9 cellular contexts compared by ENCODE assay signal in the genomic region with DNA sequence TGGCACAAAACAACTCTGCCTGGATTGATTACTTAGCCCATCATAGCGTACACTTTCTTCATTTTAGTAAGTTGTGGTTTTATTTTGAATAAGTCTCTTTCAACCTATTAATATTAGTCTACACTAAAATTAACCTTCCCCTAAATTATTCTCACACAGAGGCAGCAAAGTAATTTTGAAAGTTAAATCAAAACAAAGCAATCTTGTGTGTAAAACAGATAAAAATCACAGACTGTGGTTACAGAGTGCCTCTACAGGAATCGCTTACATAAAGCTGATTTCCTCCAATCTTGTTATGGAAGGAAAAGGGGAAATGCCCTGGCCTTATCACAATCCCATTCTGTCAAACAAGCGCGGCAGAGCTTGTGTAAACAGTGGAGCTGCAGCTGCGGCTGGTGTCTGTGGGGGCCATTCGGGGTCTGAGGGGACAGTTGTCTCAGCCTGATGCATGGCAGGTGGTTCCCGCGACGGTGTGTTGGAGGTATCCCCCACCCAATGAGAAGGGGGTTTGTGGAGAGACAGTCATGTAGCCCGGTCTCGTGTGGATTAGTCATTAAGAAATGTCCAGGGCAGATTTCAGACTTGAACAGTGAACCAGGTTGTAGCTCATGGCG. TPM values are rescaled to one million over a fixed set of nuclear protein-coding genes. Genes with fewer than 3 reads are reported as not detected.
A peak's percentile ranks its signal among the peaks of the same experiment; 100 is the strongest.
DNase-seq lines count a peak whose midpoint lies in the region; ATAC-seq, FAIRE-seq and TF ChIP-seq lines count a peak whose summit lies in the region.
"Had no signal": no experiment of that assay in that cellular context is flagged by ENCODE, and none has a peak within 500 bp of the region (broad histone marks: within the 10 kb centered on the region; RNA-seq: fewer than 3 reads in every experiment).

No MANE protein-coding gene starts in this region.

- H3K79me2 ChIP-seq in H1 (ENCODE audit: control insufficient read depth in 1 of 2, insufficient read depth in 2 of 2, low read length in 2 of 2), result peaks cover 0 to 16% of the 10 kb centered on the region in 2 experiments; a peak in 1 of 4 replicates

- H3K18ac ChIP-seq in H1 (ENCODE audit: extremely low read depth, low read length), result no peak overlapping the region

- peaks cover 13% of the 10 kb centered on the region for H3K79me1 ChIP-seq in H1 (ENCODE audit: low read depth, low read length)

- peak; percentile 40 for ATAC-seq in GM18907 (IDR thresholded peaks at IDR 0.05; ENCODE audit: unreplicated experiment)
- no peak for ATAC-seq in HG02623 (IDR thresholded peaks at IDR 0.05; ENCODE audit: unreplicated experiment)
- no peak for ATAC-seq in GM19455 (IDR thresholded peaks at IDR 0.05; ENCODE audit: unreplicated experiment)

- no peak for TF ChIP-seq RAD21 in H1 (IDR thresholded peaks at IDR 0.05 in 1 of 2, conservative IDR thresholded peaks at IDR 0.05 in 1 of 2; ENCODE audit: low read depth in 2 of 2, low read length in 2 of 2)

- H2AFZ ChIP-seq in H1 (ENCODE audit: low read length), result no peak overlapping the region

- 94% methylated on average over 12 of the region's 12 CpGs; no CpG with 5 or more reads in 1 of the 2 experiments for WGBS in H1 (ENCODE audit: extremely low coverage in 1 of 2, insufficient coverage in 1 of 2, insufficient read length in 1 of 2, insufficient replicate concordance in 2 of 2, low coverage in 1 of 2, low lambda C conversion rate in 2 of 2, missing lambda C conversion rate in 1 of 2), 2 experiments

- TF ChIP-seq CTCF in H1 (IDR thresholded peaks at IDR 0.05; ENCODE audit: control extremely low read depth in 1 of 3, insufficient read depth in 1 of 3, low read depth in 1 of 3, low read length in 3 of 3) (no peak), osteocyte (IDR thresholded peaks at IDR 0.05) (no peak)

- peaks cover 4 to 44% (median 10%) of the 10 kb centered on the region in 4 experiments; a peak in 5 of 8 replicates for H3K36me3 ChIP-seq in H1 (ENCODE audit: control insufficient read depth in 2 of 4, insufficient read depth in 4 of 4, low read length in 3 of 4)

- no peaks in the 10 kb centered on the region for H3K27me3 ChIP-seq in H1 (replicated peaks in 1 of 4; ENCODE audit: control insufficient read depth in 3 of 4, extremely low read depth in 1 of 4, insufficient read depth in 3 of 4, low read length in 3 of 4)

- no peak overlapping the region for H3K56ac ChIP-seq in H1 (replicated peaks; ENCODE audit: insufficient read length, low read depth, low read length)

- peak overlapping the region; percentile 12; the same call in 1 of the 2 replicates for H2BK12ac ChIP-seq in H1 (ENCODE audit: low read depth, low read length)

- H3K14ac ChIP-seq in H1 (ENCODE audit: insufficient read length), result no peak overlapping the region

- no peak for FAIRE-seq in H1 (lab: Jason Lieb, UNC)

- peaks cover 46% of the 10 kb centered on the region for H3K4me1 Mint-ChIP-seq in osteocyte (ENCODE audit: unreplicated experiment)

- no peak overlapping the region for H3K23ac ChIP-seq in H1 (ENCODE audit: insufficient read length)

- peaks cover 5 to 23% (median 10%) of the 10 kb centered on the region in 4 experiments for H3K4me1 ChIP-seq in H1 (replicated peaks in 1 of 4; ENCODE audit: control insufficient read depth in 3 of 4, insufficient read depth in 4 of 4, low read length in 3 of 4)

- H3K9me3 Mint-ChIP-seq in osteocyte (ENCODE audit: unreplicated experiment), result no peaks in the 10 kb centered on the region
- H3K9me3 Mint-ChIP-seq: HFFc6 had no signal

- no peaks in the 10 kb centered on the region for H3K9me3 ChIP-seq in H1 (ENCODE audit: insufficient read depth in 2 of 2, low read depth in 1 of 2, low read length in 1 of 2)

- H2AK5ac ChIP-seq in H1 (ENCODE audit: low read depth, low read length), result no peak overlapping the region; the same call in 1 of the 2 replicates

- peaks cover 48% of the 10 kb centered on the region for H3K36me3 Mint-ChIP-seq in osteocyte (ENCODE audit: unreplicated experiment)

- peak overlapping the region in 1 of 2 experiments; percentile 29; a peak in 1 of 4 replicates for H3K4me2 ChIP-seq in H1 (ENCODE audit: insufficient read depth in 1 of 2, low read depth in 2 of 2, low read length in 2 of 2)

- TF ChIP-seq POLR2A in H1 (IDR thresholded peaks at IDR 0.05; ENCODE audit: control extremely low read depth in 1 of 2, low read depth in 2 of 2, low read length in 2 of 2), result no peak

- H3K4me3 Mint-ChIP-seq in osteocyte (ENCODE audit: unreplicated experiment), result no peak overlapping the region
- H3K4me3 Mint-ChIP-seq: HFFc6 had no signal

- H2BK20ac ChIP-seq in H1 (ENCODE audit: low read length), result no peak overlapping the region

- H3K9ac ChIP-seq in H1 (replicated peaks in 1 of 4; ENCODE audit: extremely low read depth in 1 of 4, low read depth in 3 of 4, low read length in 3 of 4), result no peak overlapping the region

- no peak for TF ChIP-seq EP300 in H1 (IDR thresholded peaks at IDR 0.05; ENCODE audit: borderline replicate concordance in 1 of 2, low read depth in 2 of 2, low read length in 2 of 2)

- DNase-seq in NCI-H146 (lab: John Stamatoyannopoulos, UW) (peak; percentile 73), H1 (ENCODE audit: low read depth in 1 of 2, low spot score in 2 of 2) (no peak), osteocyte (ENCODE audit: extremely low spot score, unreplicated experiment) (peak; percentile 63), HuH-7.5 (ENCODE audit: low spot score) (no peak)
- DNase-seq: HFFc6, NCI-H2227 treated with DMSO at 0.1 percent for 48 hours had no signal

- H4K91ac ChIP-seq in H1 (replicated peaks; ENCODE audit: insufficient read length, low read length), result peak overlapping the region; percentile 16

- CTCF ChIA-PET in H1 (lab: Charles Lee; ENCODE audit: partially characterized antibody), result interaction anchor here (0.8 to 1.1 kb wide), 2 partner anchors 11 to 15 kb away, joined by 3 to 4 read pairs; no protein-coding TSS in a partner anchor

- H3K4ac ChIP-seq in H1 (replicated peaks; ENCODE audit: insufficient read length, low read depth, low read length), result no peak overlapping the region

- peak overlapping the region; percentile 9 for H3K27ac Mint-ChIP-seq in osteocyte (ENCODE audit: unreplicated experiment)
- H3K27ac Mint-ChIP-seq: HFFc6 had no signal

- H2BK15ac ChIP-seq in H1 (ENCODE audit: low read length), result no peak overlapping the region

- H2BK120ac ChIP-seq in H1 (replicated peaks; ENCODE audit: low read depth, low read length), result no peak overlapping the region

- H4K5ac ChIP-seq in H1 (ENCODE audit: insufficient read length, low read depth, low read length), result no peak overlapping the region

- no peak overlapping the region for H3K27ac ChIP-seq in H1 (ENCODE audit: low read depth, low read length)

- POLR2A ChIA-PET in H1 (lab: Charles Lee; ENCODE audit: partially characterized antibody), result interaction anchor here (2.6 kb wide), 1 partner anchor 42 kb away, joined by 8 read pairs; the partner anchor contains the start of gene BCL2L11

- peaks cover 5 to 16% of the 10 kb centered on the region in 2 experiments for H4K20me1 ChIP-seq in H1 (replicated peaks in 1 of 2; ENCODE audit: control insufficient read depth in 1 of 2, insufficient read depth in 2 of 2, low read length in 2 of 2)

- H2BK5ac ChIP-seq in H1 (ENCODE audit: low read depth, low read length), result no peak overlapping the region; the same call in 1 of the 2 replicates

- no peak overlapping the region for H4K8ac ChIP-seq in H1 (ENCODE audit: extremely low read depth, insufficient read depth, low read length)

- no peaks in the 10 kb centered on the region for H3K23me2 ChIP-seq in H1 (ENCODE audit: low read depth, low read length)

- no peak overlapping the region; a peak in 2 of 8 replicates for H3K4me3 ChIP-seq in H1 (ENCODE audit: extremely low read depth in 1 of 4, insufficient read depth in 2 of 4, low read depth in 3 of 4, low read length in 4 of 4)

- no peaks in the 10 kb centered on the region for H3K27me3 Mint-ChIP-seq in osteocyte (ENCODE audit: unreplicated experiment)

TF ChIP-seq in H1, 55 proteins besides CTCF, POLR2A, EP300 and RAD21:
- TF ChIP-seq RFX5 (IDR thresholded peaks at IDR 0.05; ENCODE audit: borderline replicate concordance, low read depth, low read length) (no peak), BACH1 (IDR thresholded peaks at IDR 0.05; ENCODE audit: low read length) (no peak), MAFK (IDR thresholded peaks at IDR 0.05; ENCODE audit: low read depth, low read length) (no peak), PHF8 (conservative IDR thresholded peaks at IDR 0.05; ENCODE audit: low read depth, low read length) (no peak), SIRT6 (IDR thresholded peaks at IDR 0.05; ENCODE audit: low read length) (no peak), NANOG (IDR thresholded peaks at IDR 0.05; ENCODE audit: insufficient read depth, low read depth, low read length, poor library complexity, severe bottlenecking) (no peak), TBP (IDR thresholded peaks at IDR 0.05; ENCODE audit: low read depth, low read length) (no peak), KDM4A (IDR thresholded peaks at IDR 0.05; ENCODE audit: low read depth, low read length, severe bottlenecking) (no peak), TAF7 (optimal IDR thresholded peaks at IDR 0.05; ENCODE audit: borderline replicate concordance, low read depth, low read length) (no peak), CHD1 (IDR thresholded peaks at IDR 0.05; ENCODE audit: low read depth, low read length) (no peak), RXRA (IDR thresholded peaks at IDR 0.05; ENCODE audit: insufficient read depth, low read depth, low read length) (no peak), SUZ12 (IDR thresholded peaks at IDR 0.05; ENCODE audit: low read length) (no peak), EGR1 (IDR thresholded peaks at IDR 0.05; ENCODE audit: borderline replicate concordance, low read depth, low read length) (no peak), SRF (IDR thresholded peaks at IDR 0.05; ENCODE audit: low read depth, low read length) (no peak), SP1 (IDR thresholded peaks at IDR 0.05; ENCODE audit: low read depth, low read length) (no peak)
- TF ChIP-seq, protein P1, sequence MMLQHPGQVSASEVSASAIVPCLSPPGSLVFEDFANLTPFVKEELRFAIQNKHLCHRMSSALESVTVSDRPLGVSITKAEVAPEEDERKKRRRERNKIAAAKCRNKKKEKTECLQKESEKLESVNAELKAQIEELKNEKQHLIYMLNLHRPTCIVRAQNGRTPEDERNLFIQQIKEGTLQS (IDR thresholded peaks at IDR 0.05; ENCODE audit: insufficient read depth, low read depth, low read length), result no peak

RNA-seq across cellular contexts. Expression of gene BCL2L11, which starts 42.1 kb away (rescaled TPM):
- total RNA-seq in H1 (2021; fragmentation: NEBNext Ultra II Directional; extraction: Animal tissue kit (Norgen Biotek cat#: 25700)), result 17.9 and 22.9 TPM in 2 replicates
- polyA plus RNA-seq in H1 (2011; rRNA removed), result 7.5 and 8.8 TPM in 2 replicates
- 6.2 TPM for polyA plus RNA-seq in H1 (2011; cell fraction: cytosol; rRNA removed)
- 15.6 TPM for polyA plus RNA-seq in H1 (2011; cell fraction: nucleus; rRNA removed)
- polyA plus RNA-seq in H1 (2012, experiment 1 of 2), result 9.7 to 11.6 TPM (median 10.4 TPM) in 4 replicates
- polyA plus RNA-seq in H1 (2012, experiment 2 of 2), result 3.2 TPM
- 7.2 TPM for polyA plus RNA-seq in H1 (2013, experiment 1 of 2)
- 9.4 TPM for polyA plus RNA-seq in H1 (2013, experiment 2 of 2)
- polyA minus RNA-seq in H1 (2011; rRNA and poly(A)+ RNA removed), result 10.5 and 11.0 TPM in 2 replicates
- polyA minus RNA-seq in H1 (2011; cell fraction: cytosol; rRNA and poly(A)+ RNA removed), result 8.6 TPM
- polyA minus RNA-seq in H1 (2011; cell fraction: nucleus; rRNA and poly(A)+ RNA removed), result 38.6 TPM
- total RNA-seq in osteocyte, result 38.9 and 40.4 TPM in 2 replicates

Comparison
In these comparisons a context has a peak if more than half of its experiments do, and no peak if none do; other contexts are left out.
1. DNase-seq: peak in NCI-H146 (single experiment) and osteocyte (single experiment); none in H1 (0 of 2) and HuH-7.5 (single experiment).